Comparison of ENCODE assay signal across 8 cellular contexts in genomic region chr6:42451146-42451594, GRCh38. TPM values are rescaled to one million over a fixed set of nuclear protein-coding genes. Genes with fewer than 3 reads are reported as not detected.
DNase-seq lines count a peak whose midpoint lies in the region; ATAC-seq and TF ChIP-seq lines count a peak whose summit lies in the region.

No MANE protein-coding gene starts in this region.

- H3K36me3 ChIP-seq in ectodermal cell (ENCODE audit: control insufficient read depth, insufficient read depth, low read length): no peaks in the 10 kb centered on the region
- no peaks in the 10 kb centered on the region for H3K36me3 ChIP-seq in neutrophil

- DNase-seq in activated CD8-positive, alpha-beta memory T cell treated with anti-CD3 and anti-CD28 coated beads for 24 hours: peak; percentile 72
- no peak for DNase-seq in activated CD8-positive, alpha-beta memory T cell treated with anti-CD3 and anti-CD28 coated beads, Interleukin-2, amount 50 U/mL, for 4 hours
- DNase-seq in RKO (ENCODE audit: low spot score) (peak; percentile 62), NCI-H2171 (lab: John Stamatoyannopoulos, UW) (no peak)

- H3K4me3 ChIP-seq in ectodermal cell (ENCODE audit: insufficient read depth, low read depth, low read length) (peak overlapping the region; percentile 69), neutrophil (ENCODE audit: low read depth in 1 of 2, low read length in 1 of 2) (peak overlapping the region; percentile 96 to 99)

- TF ChIP-seq CTCF in neutrophil (IDR thresholded peaks at IDR 0.05): no peak

- no peaks in the 10 kb centered on the region for H3K9me3 ChIP-seq in ectodermal cell (ENCODE audit: control insufficient read depth, low read length)
- no peaks in the 10 kb centered on the region for H3K9me3 ChIP-seq in neutrophil

- WGBS in ectodermal cell, 2 experiments: 0% methylated on average over 13 to 14 of the region's 14 CpGs

- peak overlapping the region; percentile 77 for H3K27ac ChIP-seq in ectodermal cell (ENCODE audit: insufficient read depth, low read depth, low read length, poor library complexity, severe bottlenecking)
- peak overlapping the region; percentile 88 for H3K27ac ChIP-seq in neutrophil

- H3K27me3 ChIP-seq in ectodermal cell (ENCODE audit: control insufficient read depth, insufficient read depth, low read length, poor library complexity, severe bottlenecking) (no peaks in the 10 kb centered on the region), neutrophil (peaks cover 23% of the 10 kb centered on the region)

- ATAC-seq in HG02763 (IDR thresholded peaks at IDR 0.05; ENCODE audit: unreplicated experiment): no peak
- no peak for ATAC-seq in HG03521 (IDR thresholded peaks at IDR 0.05; ENCODE audit: unreplicated experiment)

- H3K4me1 ChIP-seq in ectodermal cell (ENCODE audit: control insufficient read depth, insufficient read depth, low read length) (peaks cover 19% of the 10 kb centered on the region), neutrophil (ENCODE audit: control insufficient read depth in 1 of 2, insufficient read depth in 1 of 2, low read depth in 1 of 2, low read length in 1 of 2) (peaks cover 42 to 49% of the 10 kb centered on the region in 2 experiments)

RNA-seq across cellular contexts. Expression of gene TRERF1, which starts 0.6 kb away (rescaled TPM):
- 16.5 TPM for polyA plus RNA-seq in ectodermal cell (2013, experiment 1 of 4)
- polyA plus RNA-seq in ectodermal cell (2013, experiment 2 of 4): 16.4 TPM
- polyA plus RNA-seq in ectodermal cell (2013, experiment 3 of 4): 14.1 TPM
- 15.2 TPM for polyA plus RNA-seq in ectodermal cell (2013, experiment 4 of 4)

Comparison
In these comparisons a context has a peak if more than half of its experiments do, and no peak if none do; other contexts are left out.
1. DNase-seq: peak in activated CD8-positive, alpha-beta memory T cell treated with anti-CD3 and anti-CD28 coated beads for 24 hours (single experiment) and RKO (single experiment); none in activated CD8-positive, alpha-beta memory T cell treated with anti-CD3 and anti-CD28 coated beads, Interleukin-2, amount 50 U/mL, for 4 hours (single experiment) and NCI-H2171 (single experiment).